Comparison of ENCODE assay signal across 30 cellular contexts in the genomic region with DNA sequence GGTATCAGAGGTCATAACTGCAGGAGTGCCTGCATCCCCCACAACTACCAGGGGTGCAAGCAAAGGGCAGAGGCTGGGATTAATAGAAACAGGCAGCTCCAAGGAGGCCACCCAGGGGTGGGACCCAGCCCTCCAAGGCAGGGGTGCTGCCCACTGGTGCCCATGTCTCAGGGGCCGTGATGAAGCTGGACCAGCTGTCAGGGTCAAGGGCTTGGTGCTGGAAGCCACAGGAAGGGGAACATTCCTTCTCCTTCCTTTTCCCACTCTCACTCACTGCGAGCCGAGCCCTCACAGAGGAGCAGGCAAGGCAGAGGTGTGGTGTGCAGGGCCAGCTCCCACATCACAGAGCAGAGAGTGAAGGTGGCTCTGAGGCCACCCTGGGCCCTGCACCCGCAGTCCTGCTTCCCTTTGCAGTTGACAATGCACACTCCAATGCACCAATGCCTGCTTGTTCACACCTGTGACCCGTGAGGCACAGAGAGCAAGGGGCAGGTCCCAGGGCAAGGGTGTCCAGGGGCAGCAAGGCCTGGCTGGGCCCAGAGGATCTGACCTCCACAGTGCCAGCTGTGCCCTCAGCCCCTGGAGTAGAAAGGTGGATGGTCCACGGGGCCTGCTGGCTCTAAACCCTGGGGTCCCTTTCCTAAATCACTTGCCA. TPM values are rescaled to one million over a fixed set of nuclear protein-coding genes. Genes with fewer than 3 reads are reported as not detected.
"Had no signal": no experiment of that assay in that cellular context is flagged by ENCODE, and none has a peak within 500 bp of the region (broad histone marks: within the 10 kb centered on the region; RNA-seq: fewer than 3 reads in every experiment).

No MANE protein-coding gene starts in this region.

- H3K4me3 Mint-ChIP-seq: dendritic cell treated with granulocyte-macrophage colony-stimulating factor and Interleukin-4, amounts not matched to agents 40 ng/mL and 50 ng/mL, for 4 days; effector memory CD8-positive, alpha-beta T cell; memory B cell; mesothelial cell of epicardium; natural killer cell; neural crest cell; stimulated activated naive B cell treated with anti-CD40 and anti-IgM and Interleukin-4, amounts not matched to agents 10 μg/mL and 1 μg/mL and 100 μg/mL, for 72 hours; stimulated activated naive CD8-positive, alpha-beta T cell treated with anti-CD3 and anti-CD28 coated beads, Interleukin-15, amount 100 ng/mL, for 72 hours had no signal

- H3K4me3 ChIP-seq: esophagus muscularis mucosa, gastroesophageal sphincter, hepatocyte, lower lobe of right lung, pancreas, skin epidermis, thoracic aorta, transverse colon had no signal

- H3K4me2 ChIP-seq: hepatocyte had no signal

- H3K36me3 ChIP-seq: esophagus muscularis mucosa, gastroesophageal sphincter, pancreas, thoracic aorta, transverse colon had no signal

- H3K36me3 Mint-ChIP-seq: memory B cell; mesothelial cell of epicardium; natural killer cell; stimulated activated naive B cell treated with anti-CD40 and anti-IgM and Interleukin-4, amounts not matched to agents 10 μg/mL and 1 μg/mL and 100 μg/mL, for 72 hours had no signal

- H3K27me3 Mint-ChIP-seq: stimulated activated naive CD8-positive, alpha-beta T cell treated with anti-CD3 and anti-CD28 coated beads, Interleukin-15, amount 100 ng/mL, for 72 hours had no signal

- DNase-seq: effector memory CD8-positive, alpha-beta T cell; glutamatergic neuron; kidney glomerular epithelial cell; lower lobe of right lung; natural killer cell; occipital lobe; pancreas; stimulated activated CD4-positive, alpha-beta T cell treated with anti-CD3 and anti-CD28 coated beads, Interleukin-2, amount 100 ng/mL, for 24 hours; stimulated activated CD4-positive, alpha-beta T cell treated with anti-CD3 and anti-CD28 coated beads, Interleukin-4, amount 100 ng/mL, for 4 hours; stimulated activated naive B cell treated with anti-CD40 and anti-IgM and Interleukin-4, amounts not matched to agents 10 μg/mL and 1 μg/mL and 100 μg/mL, for 72 hours; stimulated activated naive CD8-positive, alpha-beta T cell treated with anti-CD3 and anti-CD28 coated beads, Interleukin-15, amount 100 ng/mL, for 72 hours; transverse colon had no signal

- H3K27ac Mint-ChIP-seq: dendritic cell treated with granulocyte-macrophage colony-stimulating factor and Interleukin-4, amounts not matched to agents 40 ng/mL and 50 ng/mL, for 4 days; memory B cell; mesothelial cell of epicardium; natural killer cell; progenitor cell of endocrine pancreas; stimulated activated naive B cell treated with anti-CD40 and anti-IgM and Interleukin-4, amounts not matched to agents 10 μg/mL and 1 μg/mL and 100 μg/mL, for 72 hours had no signal

- H3K9me3 Mint-ChIP-seq: dendritic cell treated with granulocyte-macrophage colony-stimulating factor and Interleukin-4, amounts not matched to agents 40 ng/mL and 50 ng/mL, for 4 days; effector memory CD8-positive, alpha-beta T cell; mesothelial cell of epicardium; natural killer cell had no signal

- H3K27me3 ChIP-seq: esophagus muscularis mucosa, gastroesophageal sphincter, hepatocyte, pancreas, transverse colon had no signal

- H3K27ac ChIP-seq: epithelial cell of prostate, hepatocyte, lower lobe of right lung, pancreas, skin epidermis, thoracic aorta, transverse colon had no signal

- H3K4me1 Mint-ChIP-seq: natural killer cell; stimulated activated naive B cell treated with anti-CD40 and anti-IgM and Interleukin-4, amounts not matched to agents 10 μg/mL and 1 μg/mL and 100 μg/mL, for 72 hours; stimulated activated naive CD8-positive, alpha-beta T cell treated with anti-CD3 and anti-CD28 coated beads, Interleukin-15, amount 100 ng/mL, for 72 hours had no signal

- H3K9me3 ChIP-seq: esophagus muscularis mucosa, gastroesophageal sphincter, lower lobe of right lung, pancreas, thoracic aorta, transverse colon had no signal

- ATAC-seq: effector memory CD8-positive, alpha-beta T cell; gastroesophageal sphincter; left lobe of liver; lower lobe of right lung; natural killer cell; pancreas; sciatic nerve; stimulated activated naive B cell treated with anti-CD40 and anti-IgM and Interleukin-4, amounts not matched to agents 10 μg/mL and 1 μg/mL and 100 μg/mL, for 72 hours; stimulated activated naive CD8-positive, alpha-beta T cell treated with anti-CD3 and anti-CD28 coated beads, Interleukin-15, amount 100 ng/mL, for 72 hours had no signal

RNA-seq across cellular contexts. Expression of a gene that starts 28.7 kb away (rescaled TPM):
- total RNA-seq: natural killer cell, neural crest cell had no signal

RNA-seq across cellular contexts. Expression of a gene that starts 50.6 kb away (rescaled TPM):
- total RNA-seq: esophagus muscularis mucosa, fibroblast of villous mesenchyme, gastroesophageal sphincter, hepatocyte, left lobe of liver, lower lobe of right lung, mesothelial cell of epicardium, mucosa of gallbladder, myocyte, natural killer cell, neural crest cell, occipital lobe, pancreas, progenitor cell of endocrine pancreas, sciatic nerve, subcutaneous adipose tissue, thoracic aorta, transverse colon, ureter had no signal
- polyA plus RNA-seq: hepatocyte, pancreas had no signal
